ENCODE assay signal across 28 cellular contexts in genomic region chr12:84807249-84807648, GRCh38.
DNase-seq lines count a peak whose midpoint lies in the region; ATAC-seq and TF ChIP-seq lines count a peak whose summit lies in the region.
"Had no signal": no experiment of that assay in that cellular context is flagged by ENCODE, and none has a peak within 500 bp of the region (broad histone marks: within the 10 kb centered on the region; RNA-seq: fewer than 3 reads in every experiment).

No MANE protein-coding gene starts in this region.

- POLR2A ChIA-PET in MCF 10A (lab: Yijun Ruan, JAX) = no interaction called here

- no peaks in the 10 kb centered on the region for H3K9me2 ChIP-seq in Karpas-422 (replicated peaks; ENCODE audit: insufficient read depth, low read length)

- H3K27ac ChIP-seq in breast epithelium (no peak overlapping the region), Karpas-422 (ENCODE audit: low read length) (no peak overlapping the region)
- H3K27ac ChIP-seq: 22Rv1, esophagus muscularis mucosa had no signal

- H3K27me3 ChIP-seq in breast epithelium (no peaks in the 10 kb centered on the region), Karpas-422 (ENCODE audit: low read length) (no peaks in the 10 kb centered on the region)
- H3K27me3 ChIP-seq: esophagus muscularis mucosa had no signal

- H3K9me3 Mint-ChIP-seq in MCF 10A (ENCODE audit: unreplicated experiment) = no peaks in the 10 kb centered on the region
- peaks cover 0 to 16% (median 5%) of the 10 kb centered on the region in 6 donors for H3K9me3 Mint-ChIP-seq in immature natural killer cell
- H3K9me3 Mint-ChIP-seq: activated T-helper 1 cell treated with anti-CD3 and anti-CD28 coated beads, Interleukin-12 subunit alpha, Interleukin-12 subunit beta, Interleukin-2, Interleukin-4 antibody, amounts not matched to agents 30 ng/mL and 10 ng/mL and 1 ng/mL, durations not matched to agents 14 hours and 24 hours and 36 hours; naive B cell; stimulated activated naive B cell treated with anti-CD40 and anti-IgM and Interleukin-4, amounts not matched to agents 10 μg/mL and 1 μg/mL and 100 μg/mL, for 72 hours had no signal

- no peaks in the 10 kb centered on the region for H3K36me3 ChIP-seq in breast epithelium
- H3K36me3 ChIP-seq in Karpas-422 (ENCODE audit: insufficient read depth, low read length) = no peaks in the 10 kb centered on the region
- H3K36me3 ChIP-seq: esophagus muscularis mucosa had no signal

- CTCF ChIA-PET in MCF 10A (lab: Yijun Ruan, JAX) = no interaction called here

- H3K36me3 Mint-ChIP-seq in MCF 10A (ENCODE audit: insufficient read depth, unreplicated experiment) (no peaks in the 10 kb centered on the region), immature natural killer cell (no peaks in the 10 kb centered on the region)
- H3K36me3 Mint-ChIP-seq: naive B cell; stimulated activated naive B cell treated with anti-CD40 and anti-IgM and Interleukin-4, amounts not matched to agents 10 μg/mL and 1 μg/mL and 100 μg/mL, for 72 hours had no signal

- H4K20me1 ChIP-seq in Karpas-422 (ENCODE audit: insufficient read depth, low read depth, low read length) = no peaks in the 10 kb centered on the region

- no peaks in the 10 kb centered on the region for H3K79me2 ChIP-seq in Karpas-422 (ENCODE audit: low read length)

- TF ChIP-seq CTCF in MCF 10A (IDR thresholded peaks at IDR 0.05; ENCODE audit: unreplicated experiment) (no peak), breast epithelium (IDR thresholded peaks at IDR 0.05) (no peak)

- peak; percentile 13 for DNase-seq in MCF 10A (ENCODE audit: unreplicated experiment)
- DNase-seq in breast epithelium (ENCODE audit: low spot score in 2 of 2) = no peak
- DNase-seq in fibroblast of peridontal ligament (ENCODE audit: extremely low read depth) = peak; percentile 21
- DNase-seq in Karpas-422 = no peak
- no peak for DNase-seq in immature natural killer cell
- DNase-seq: activated CD4-positive, alpha-beta T cell treated with anti-CD3 and anti-CD28 coated beads for 36 hours; activated naive CD4-positive, alpha-beta T cell treated with anti-CD3 and anti-CD28 coated beads, Interleukin-2, amount 50 U/mL, for 16 hours; aorta; Caco-2; cerebellar nuclear complex; GOT3; KG1; left cardiac atrium; mesendoderm; naive B cell; NCI-H1048; NCI-H187; NCI-H774; SHP77; stimulated activated CD4-positive, alpha-beta T cell treated with anti-CD3 and anti-CD28 coated beads, Interleukin-2, amount 100 ng/mL, for 48 hours; stimulated activated naive B cell treated with anti-CD40 and anti-IgM and Interleukin-4, amounts not matched to agents 10 μg/mL and 1 μg/mL and 100 μg/mL, for 72 hours had no signal

- H2AFZ ChIP-seq in Karpas-422 (ENCODE audit: low read length) = no peak overlapping the region

- no peak overlapping the region for H3K4me3 ChIP-seq in breast epithelium
- no peak overlapping the region for H3K4me3 ChIP-seq in Karpas-422 (ENCODE audit: low read length)
- H3K4me3 ChIP-seq: esophagus muscularis mucosa, smooth muscle cell had no signal

- no peak for TF ChIP-seq POLR2A in breast epithelium (IDR thresholded peaks at IDR 0.05)

- H3K27ac Mint-ChIP-seq in MCF 10A (ENCODE audit: low read depth, unreplicated experiment) = no peak overlapping the region
- no peak overlapping the region for H3K27ac Mint-ChIP-seq in immature natural killer cell
- H3K27ac Mint-ChIP-seq: activated CD4-positive, alpha-beta T cell treated with anti-CD3 and anti-CD28 coated beads for 36 hours; activated T-helper 1 cell treated with anti-CD3 and anti-CD28 coated beads, Interleukin-12 subunit alpha, Interleukin-12 subunit beta, Interleukin-2, Interleukin-4 antibody, amounts not matched to agents 30 ng/mL and 10 ng/mL and 1 ng/mL, durations not matched to agents 14 hours and 24 hours and 36 hours; naive B cell; stimulated activated naive B cell treated with anti-CD40 and anti-IgM and Interleukin-4, amounts not matched to agents 10 μg/mL and 1 μg/mL and 100 μg/mL, for 72 hours had no signal

- intact Hi-C loops in MCF 10A (cut with micrococcal nuclease) = no loop called here
- intact Hi-C loops in breast epithelium (cut with DNase I; ENCODE audit: low total_unique reads) = no loop called here

- H3K4me1 Mint-ChIP-seq in MCF 10A (ENCODE audit: insufficient read depth, unreplicated experiment) (peaks cover 10% of the 10 kb centered on the region), immature natural killer cell (no peaks in the 10 kb centered on the region)
- H3K4me1 Mint-ChIP-seq: activated CD4-positive, alpha-beta T cell treated with anti-CD3 and anti-CD28 coated beads for 36 hours; naive B cell; stimulated activated naive B cell treated with anti-CD40 and anti-IgM and Interleukin-4, amounts not matched to agents 10 μg/mL and 1 μg/mL and 100 μg/mL, for 72 hours had no signal

- ATAC-seq in SK-N-SH treated with all-trans-retinoic acid at 6 μM for 48 hours (peak; percentile 49), HG03378 (IDR thresholded peaks at IDR 0.05; ENCODE audit: unreplicated experiment) (no peak), HG02885 (IDR thresholded peaks at IDR 0.05; ENCODE audit: poor library complexity, unreplicated experiment) (no peak)
- ATAC-seq: activated CD4-positive, alpha-beta T cell treated with anti-CD3 and anti-CD28 coated beads for 36 hours; left cardiac atrium; stimulated activated naive B cell treated with anti-CD40 and anti-IgM and Interleukin-4, amounts not matched to agents 10 μg/mL and 1 μg/mL and 100 μg/mL, for 72 hours had no signal

- no peaks in the 10 kb centered on the region for H3K27me3 Mint-ChIP-seq in MCF 10A (ENCODE audit: insufficient read depth, unreplicated experiment)
- no peaks in the 10 kb centered on the region for H3K27me3 Mint-ChIP-seq in immature natural killer cell (ENCODE audit: low read depth in 3 of 3)
- H3K27me3 Mint-ChIP-seq: stimulated activated naive B cell treated with anti-CD40 and anti-IgM and Interleukin-4, amounts not matched to agents 10 μg/mL and 1 μg/mL and 100 μg/mL, for 72 hours had no signal

- BruUV-seq in MCF 10A (replicated peaks; lab: Mats Ljungman, UMichigan) = no TSS peak

- H3K4me1 ChIP-seq in breast epithelium (no peaks in the 10 kb centered on the region), Karpas-422 (ENCODE audit: low read length) (no peaks in the 10 kb centered on the region)
- H3K4me1 ChIP-seq: Caco-2, esophagus muscularis mucosa had no signal

- H3K9me3 ChIP-seq in breast epithelium (no peaks in the 10 kb centered on the region), Karpas-422 (ENCODE audit: low read length) (peaks cover 6% of the 10 kb centered on the region)
- H3K9me3 ChIP-seq: Caco-2, esophagus muscularis mucosa had no signal

- H3K4me2 ChIP-seq in Karpas-422 (ENCODE audit: low read depth, low read length, poor library complexity, severe bottlenecking) = no peak overlapping the region
- H3K4me2 ChIP-seq: smooth muscle cell had no signal

- no peak overlapping the region for H3K4me3 Mint-ChIP-seq in MCF 10A (ENCODE audit: unreplicated experiment)
- H3K4me3 Mint-ChIP-seq in immature natural killer cell = no peak overlapping the region
- H3K4me3 Mint-ChIP-seq: activated CD4-positive, alpha-beta T cell treated with anti-CD3 and anti-CD28 coated beads for 36 hours; activated T-helper 1 cell treated with anti-CD3 and anti-CD28 coated beads, Interleukin-12 subunit alpha, Interleukin-12 subunit beta, Interleukin-2, Interleukin-4 antibody, amounts not matched to agents 30 ng/mL and 10 ng/mL and 1 ng/mL, durations not matched to agents 14 hours and 24 hours and 36 hours; naive B cell; stimulated activated naive B cell treated with anti-CD40 and anti-IgM and Interleukin-4, amounts not matched to agents 10 μg/mL and 1 μg/mL and 100 μg/mL, for 72 hours had no signal

- H3K9ac ChIP-seq in Karpas-422 (ENCODE audit: low read length) = no peak overlapping the region

TF ChIP-seq in SK-N-SH treated with all-trans-retinoic acid at 6 μM for 48 hours, 23 proteins besides CTCF, POLR2A, EP300 and RAD21:
- TF ChIP-seq ZNF565 (CRISPR knock-in tag; conservative IDR thresholded peaks at IDR 0.05; ENCODE audit: low read depth) (no peak), PPARA (CRISPR knock-in tag; IDR thresholded peaks at IDR 0.05; ENCODE audit: borderline replicate concordance) (no peak), ISL1 (CRISPR knock-in tag; IDR thresholded peaks at IDR 0.05) (0 out of 2 replicates have a peak, but pooled peaks have one; percentile 25)

Comparison
In these comparisons a context has a peak if more than half of its experiments do, and no peak if none do; other contexts are left out.
1. DNase-seq: peak in MCF 10A (single experiment) and fibroblast of peridontal ligament (single experiment); none in breast epithelium (0 of 2), Karpas-422 (single experiment) and immature natural killer cell (0 of 3).